In the genomic region with DNA sequence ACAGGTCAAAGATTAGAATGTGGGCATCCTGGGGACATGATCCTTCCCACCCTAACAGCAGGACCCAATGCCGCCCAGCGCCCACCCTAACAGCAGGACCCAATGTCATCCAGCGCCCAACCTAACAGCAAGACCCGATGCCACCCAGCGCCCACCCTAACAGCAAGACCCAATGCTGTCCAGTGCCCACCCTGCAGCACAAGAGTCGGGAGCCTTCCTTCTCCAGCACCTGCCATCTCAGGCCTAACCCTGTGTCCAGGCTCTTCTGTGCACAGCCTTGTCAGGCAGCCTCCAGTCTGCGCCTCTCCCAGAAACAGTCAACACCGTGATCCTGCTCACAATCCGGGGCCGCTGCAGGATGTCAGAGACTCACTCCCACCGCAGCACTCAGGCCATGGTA, we compare ENCODE assay signal across 1 cellular context.
TF ChIP-seq lines count a peak whose summit lies in the region.

No MANE protein-coding gene starts in this region.

TF ChIP-seq in HepG2, 621 proteins besides CTCF, POLR2A, EP300 and RAD21 (continued from another document):
- TF ChIP-seq FOXP1 (IDR thresholded peaks at IDR 0.05) (no peak), FOXP1 (CRISPR knock-in tag; IDR thresholded peaks at IDR 0.05) (no peak), CAMTA2 (CRISPR knock-in tag; IDR thresholded peaks at IDR 0.05; ENCODE audit: borderline replicate concordance) (no peak), SAFB2 (CRISPR knock-in tag; IDR thresholded peaks at IDR 0.05; ENCODE audit: borderline replicate concordance, low read depth) (no peak), ZNF619 (CRISPR knock-in tag; IDR thresholded peaks at IDR 0.05) (no peak), TARDBP (CRISPR knock-in tag; IDR thresholded peaks at IDR 0.05) (no peak), RNF2 (conservative IDR thresholded peaks at IDR 0.05; ENCODE audit: low read depth) (no peak)
- TF ChIP-seq, protein P1, sequence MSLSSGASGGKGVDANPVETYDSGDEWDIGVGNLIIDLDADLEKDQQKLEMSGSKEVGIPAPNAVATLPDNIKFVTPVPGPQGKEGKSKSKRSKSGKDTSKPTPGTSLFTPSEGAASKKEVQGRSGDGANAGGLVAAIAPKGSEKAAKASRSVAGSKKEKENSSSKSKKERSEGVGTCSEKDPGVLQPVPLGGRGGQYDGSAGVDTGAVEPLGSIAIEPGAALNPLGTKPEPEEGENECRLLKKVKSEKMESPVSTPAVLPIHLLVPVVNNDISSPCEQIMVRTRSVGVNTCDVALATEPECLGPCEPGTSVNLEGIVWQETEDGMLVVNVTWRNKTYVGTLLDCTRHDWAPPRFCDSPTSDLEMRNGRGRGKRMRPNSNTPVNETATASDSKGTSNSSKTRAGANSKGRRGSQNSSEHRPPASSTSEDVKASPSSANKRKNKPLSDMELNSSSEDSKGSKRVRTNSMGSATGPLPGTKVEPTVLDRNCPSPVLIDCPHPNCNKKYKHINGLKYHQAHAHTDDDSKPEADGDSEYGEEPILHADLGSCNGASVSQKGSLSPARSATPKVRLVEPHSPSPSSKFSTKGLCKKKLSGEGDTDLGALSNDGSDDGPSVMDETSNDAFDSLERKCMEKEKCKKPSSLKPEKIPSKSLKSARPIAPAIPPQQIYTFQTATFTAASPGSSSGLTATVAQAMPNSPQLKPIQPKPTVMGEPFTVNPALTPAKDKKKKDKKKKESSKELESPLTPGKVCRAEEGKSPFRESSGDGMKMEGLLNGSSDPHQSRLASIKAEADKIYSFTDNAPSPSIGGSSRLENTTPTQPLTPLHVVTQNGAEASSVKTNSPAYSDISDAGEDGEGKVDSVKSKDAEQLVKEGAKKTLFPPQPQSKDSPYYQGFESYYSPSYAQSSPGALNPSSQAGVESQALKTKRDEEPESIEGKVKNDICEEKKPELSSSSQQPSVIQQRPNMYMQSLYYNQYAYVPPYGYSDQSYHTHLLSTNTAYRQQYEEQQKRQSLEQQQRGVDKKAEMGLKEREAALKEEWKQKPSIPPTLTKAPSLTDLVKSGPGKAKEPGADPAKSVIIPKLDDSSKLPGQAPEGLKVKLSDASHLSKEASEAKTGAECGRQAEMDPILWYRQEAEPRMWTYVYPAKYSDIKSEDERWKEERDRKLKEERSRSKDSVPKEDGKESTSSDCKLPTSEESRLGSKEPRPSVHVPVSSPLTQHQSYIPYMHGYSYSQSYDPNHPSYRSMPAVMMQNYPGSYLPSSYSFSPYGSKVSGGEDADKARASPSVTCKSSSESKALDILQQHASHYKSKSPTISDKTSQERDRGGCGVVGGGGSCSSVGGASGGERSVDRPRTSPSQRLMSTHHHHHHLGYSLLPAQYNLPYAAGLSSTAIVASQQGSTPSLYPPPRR (CRISPR knock-in tag; IDR thresholded peaks at IDR 0.05; ENCODE audit: borderline replicate concordance) = no peak
- TF ChIP-seq, protein P2, sequence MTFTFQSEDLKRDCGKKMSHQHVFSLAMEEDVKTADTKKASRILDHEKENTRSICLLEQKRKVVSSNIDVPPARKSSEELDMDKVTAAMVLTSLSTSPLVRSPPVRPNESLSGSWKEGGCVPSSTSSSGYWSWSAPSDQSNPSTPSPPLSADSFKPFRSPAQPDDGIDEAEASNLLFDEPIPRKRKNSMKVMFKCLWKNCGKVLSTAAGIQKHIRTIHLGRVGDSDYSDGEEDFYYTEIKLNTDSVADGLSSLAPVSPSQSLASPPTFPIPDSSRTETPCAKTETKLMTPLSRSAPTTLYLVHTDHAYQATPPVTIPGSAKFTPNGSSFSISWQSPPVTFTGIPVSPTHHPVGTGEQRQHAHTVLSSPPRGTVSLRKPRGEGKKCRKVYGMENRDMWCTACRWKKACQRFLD (CRISPR knock-in tag; IDR thresholded peaks at IDR 0.05; ENCODE audit: borderline replicate concordance) = no peak
